In genomic region chr16:54568897-54569807, GRCh38 we compare ENCODE assay signal across 19 cellular contexts.
A peak's percentile ranks its signal among the peaks of the same experiment; 100 is the strongest.
DNase-seq lines count a peak whose midpoint lies in the region; TF ChIP-seq lines count a peak whose summit lies in the region.
"Had no signal": no experiment of that assay in that cellular context is flagged by ENCODE, and none has a peak within 500 bp of the region (broad histone marks: within the 10 kb centered on the region; RNA-seq: fewer than 3 reads in every experiment).

No MANE protein-coding gene starts in this region.

- H3K23ac ChIP-seq in neuronal stem cell (ENCODE audit: low read depth, low read length, poor library complexity): no peak overlapping the region

- TF ChIP-seq CTCF in hepatocyte (IDR thresholded peaks at IDR 0.05; ENCODE audit: poor library complexity): no peak

- no peak overlapping the region for H4K8ac ChIP-seq in neuronal stem cell (ENCODE audit: low read depth, low read length)

- no peak overlapping the region for H3K14ac ChIP-seq in neuronal stem cell (ENCODE audit: low read length)

- no peak overlapping the region for H2AK5ac ChIP-seq in neuronal stem cell (ENCODE audit: low read depth, low read length)

- H3K4me3 ChIP-seq in hepatocyte (no peak overlapping the region), neuronal stem cell (ENCODE audit: low read length in 2 of 2) (no peak overlapping the region)
- H3K4me3 ChIP-seq: GM23248 had no signal

- no peaks in the 10 kb centered on the region for H3K27me3 ChIP-seq in hepatocyte
- no peaks in the 10 kb centered on the region for H3K27me3 ChIP-seq in neuronal stem cell (ENCODE audit: control insufficient read depth in 3 of 3, insufficient read depth in 3 of 3, low read depth in 1 of 3, low read length in 3 of 3)

- DNase-seq in NCI-H1092 treated with DMSO at 0.1 percent for 48 hours (lab: John Stamatoyannopoulos, UW) (peak; percentile 42), NCI-H1092 (lab: John Stamatoyannopoulos, UW) (no peak), NCI-H1105 (lab: John Stamatoyannopoulos, UW) (peak; percentile 52), hepatocyte (ENCODE audit: low spot score) (peak; percentile 26), neuronal stem cell (ENCODE audit: low spot score) (no peak), NCI-H2029 treated with DMSO at 0.1 percent for 48 hours (lab: John Stamatoyannopoulos, UW) (no peak), SKM-1 (lab: John Stamatoyannopoulos, UW; ENCODE audit: unreplicated experiment) (no peak), cortex of kidney (lab: John Stamatoyannopoulos, UW) (no peak)
- DNase-seq: 8988T, C1 segment of cervical spinal cord, GDM1, GM23248, KBM-7, MM.1S, NCI-H1417 treated with DMSO at 0.1 percent for 48 hours, NCI-H2029, NCI-H524, RPMI8226 had no signal

- no peak overlapping the region for H3K9ac ChIP-seq in neuronal stem cell (ENCODE audit: low read depth, low read length, poor library complexity)
- H3K9ac ChIP-seq: GM23248 had no signal

- H4K91ac ChIP-seq in neuronal stem cell (ENCODE audit: low read depth, low read length, poor library complexity): no peak overlapping the region

- H2BK15ac ChIP-seq in neuronal stem cell (ENCODE audit: low read length): no peak overlapping the region

- no peak overlapping the region for H3K18ac ChIP-seq in neuronal stem cell (ENCODE audit: low read length)

- no peak overlapping the region for H3K4ac ChIP-seq in neuronal stem cell (ENCODE audit: low read length)

- H2AFZ ChIP-seq in hepatocyte (no peak overlapping the region), neuronal stem cell (ENCODE audit: low read length) (peak overlapping the region; percentile 35)
- H2AFZ ChIP-seq: GM23248 had no signal

- no peak overlapping the region for H3K27ac ChIP-seq in hepatocyte
- no peak overlapping the region for H3K27ac ChIP-seq in neuronal stem cell (replicated peaks; ENCODE audit: low read length)
- H3K27ac ChIP-seq: GM23248, HL-60 had no signal

- WGBS in hepatocyte (ENCODE audit: low lambda C conversion rate, missing lambda C conversion rate): 68% methylated on average over 9 of the region's 9 CpGs
- WGBS in neuronal stem cell (ENCODE audit: extremely low coverage in 2 of 2, insufficient read length in 2 of 2, insufficient replicate concordance in 1 of 2), 2 donors: no CpG with 5 or more reads among the region's 9 CpGs

- no peaks in the 10 kb centered on the region for H4K20me1 ChIP-seq in hepatocyte (ENCODE audit: insufficient read depth, poor library complexity, severe bottlenecking)

- H3K4me2 ChIP-seq in hepatocyte (no peak overlapping the region), neuronal stem cell (ENCODE audit: insufficient read depth, low read length, poor library complexity, severe bottlenecking) (no peak overlapping the region)

- no peak overlapping the region for H2BK5ac ChIP-seq in neuronal stem cell (ENCODE audit: low read length)

- H3K36me3 ChIP-seq in hepatocyte (replicated peaks; ENCODE audit: insufficient read depth, low read depth) (no peaks in the 10 kb centered on the region), neuronal stem cell (replicated peaks in 1 of 2; ENCODE audit: control insufficient read depth in 2 of 2, insufficient read depth in 2 of 2, low read length in 2 of 2) (no peaks in the 10 kb centered on the region)

- no peaks in the 10 kb centered on the region for H3K79me2 ChIP-seq in hepatocyte

- H3K4me1 ChIP-seq in hepatocyte (ENCODE audit: insufficient read depth) (no peaks in the 10 kb centered on the region), neuronal stem cell (ENCODE audit: control insufficient read depth in 2 of 2, insufficient read depth in 1 of 2, low read depth in 1 of 2, low read length in 2 of 2) (peaks cover 0 to 2% of the 10 kb centered on the region in 2 donors)

- no peaks in the 10 kb centered on the region for H3K79me1 ChIP-seq in neuronal stem cell (ENCODE audit: low read depth, low read length)

- H3K9me2 ChIP-seq in hepatocyte (replicated peaks; ENCODE audit: insufficient read depth): no peaks in the 10 kb centered on the region

- H2BK120ac ChIP-seq in neuronal stem cell (ENCODE audit: low read depth, low read length): no peak overlapping the region

- H2BK12ac ChIP-seq in neuronal stem cell (ENCODE audit: low read length): no peak overlapping the region

- no peaks in the 10 kb centered on the region for H3K9me3 ChIP-seq in hepatocyte (ENCODE audit: low read depth)
- no peaks in the 10 kb centered on the region for H3K9me3 ChIP-seq in neuronal stem cell (replicated peaks in 1 of 2; ENCODE audit: control insufficient read depth in 2 of 2, insufficient read depth in 1 of 2, low read depth in 1 of 2, low read length in 2 of 2)

Comparison
In these comparisons a context has a peak if more than half of its experiments do, and no peak if none do; other contexts are left out.
1. DNase-seq: peak in NCI-H1092 treated with DMSO at 0.1 percent for 48 hours (single experiment), NCI-H1105 (single experiment) and hepatocyte (single experiment); none in NCI-H1092 (single experiment), neuronal stem cell (single experiment), NCI-H2029 treated with DMSO at 0.1 percent for 48 hours (single experiment), SKM-1 (single experiment) and cortex of kidney (single experiment).